10 cellular contexts compared by ENCODE assay signal in genomic region chr1:2520806-2521205, GRCh38. TPM values are rescaled to one million over a fixed set of nuclear protein-coding genes. Genes with fewer than 3 reads are reported as not detected.
"Had no signal": no experiment of that assay in that cellular context is flagged by ENCODE, and none has a peak within 500 bp of the region (broad histone marks: within the 10 kb centered on the region; RNA-seq: fewer than 3 reads in every experiment).

No MANE protein-coding gene starts in this region.

- DNase-seq: H9, HCEC 1CT, IMR-90, KG1 had no signal

- FAIRE-seq: H1, H54, K562 had no signal

- H2AFZ ChIP-seq: GM23338 had no signal

- H3K4me3 ChIP-seq: GM23338, K562 had no signal

- H3K4me2 ChIP-seq: GM23338 had no signal

- ATAC-seq: GM23338, K562 had no signal

- H3K27ac ChIP-seq: HL-60 had no signal

RNA-seq across cellular contexts. Expression of gene HES5, which starts 9.3 kb away (rescaled TPM):
- total RNA-seq: H9, HT1080, IMR-90, K562 had no signal
- polyA plus RNA-seq: H1, IMR-90, K562 had no signal

RNA-seq across cellular contexts. Expression of gene TNFRSF14, which starts 35.4 kb away (rescaled TPM):
- total RNA-seq: GM23338 had no signal
- polyA plus RNA-seq: GM23338 had no signal

RNA-seq across cellular contexts. Expression of gene PLCH2, which starts 44.7 kb away (rescaled TPM):
- polyA plus RNA-seq: GM23338, K562 had no signal
